23 cellular contexts compared by ENCODE assay signal in the genomic region with DNA sequence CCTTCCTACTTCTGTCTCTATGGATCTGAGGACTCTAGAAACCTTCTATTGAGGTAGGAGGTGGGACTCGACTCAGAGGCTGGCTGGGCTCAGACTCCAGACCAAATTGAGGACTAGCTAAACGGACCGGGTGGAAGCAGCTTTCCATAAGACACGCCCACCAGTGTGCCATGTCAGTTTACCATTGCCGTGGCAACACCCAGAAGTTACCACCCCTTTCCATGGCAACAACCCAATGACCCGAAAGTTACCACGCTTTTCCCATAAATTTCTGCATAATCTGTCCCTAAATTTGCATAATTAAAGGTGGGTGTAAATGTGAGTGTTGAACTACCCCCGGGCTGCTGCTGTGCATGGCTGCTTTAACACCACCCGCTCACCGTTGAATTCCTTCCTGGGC. TPM values are rescaled to one million over a fixed set of nuclear protein-coding genes. Genes with fewer than 3 reads are reported as not detected.
DNase-seq lines count a peak whose midpoint lies in the region; ATAC-seq, FAIRE-seq and TF ChIP-seq lines count a peak whose summit lies in the region.
"Had no signal": no experiment of that assay in that cellular context is flagged by ENCODE, and none has a peak within 500 bp of the region (broad histone marks: within the 10 kb centered on the region; RNA-seq: fewer than 3 reads in every experiment).

No MANE protein-coding gene starts in this region.

- H2BK15ac ChIP-seq in mesendoderm (replicated peaks; ENCODE audit: low read depth): no peak overlapping the region

- H2AFZ ChIP-seq in GM23338: no peak overlapping the region

- H4K20me1 ChIP-seq in GM23338 (replicated peaks; ENCODE audit: insufficient read depth): no peaks in the 10 kb centered on the region

- peaks cover 9% of the 10 kb centered on the region for H3K9me3 ChIP-seq in A549

- POLR2A ChIA-PET in A549 (lab: Yijun Ruan, JAX): no interaction called here
- POLR2A ChIA-PET in WTC11 (lab: Charles Lee): no interaction called here

- H3K56ac ChIP-seq in mesendoderm (ENCODE audit: low read length): no peak overlapping the region

- H3K4me3 Mint-ChIP-seq in GM23338: no peak overlapping the region
- no peak overlapping the region for H3K4me3 Mint-ChIP-seq in WTC11
- H3K4me3 Mint-ChIP-seq: B cell; CD8-positive, alpha-beta memory T cell; H9 had no signal

- TF ChIP-seq CTCF in A549 (IDR thresholded peaks at IDR 0.05) (no peak), GM23338 (conservative IDR thresholded peaks at IDR 0.05; ENCODE audit: low read depth in 2 of 2) (no peak), WTC11 (IDR thresholded peaks at IDR 0.05) (no peak)

- no peak overlapping the region for H4K8ac ChIP-seq in mesendoderm (ENCODE audit: low read depth, low read length)

- peaks cover 14% of the 10 kb centered on the region; the same call in 2 of the 3 replicates for H3K4me1 ChIP-seq in A549
- H3K4me1 ChIP-seq in GM23338 (ENCODE audit: insufficient read depth): peaks cover 9% of the 10 kb centered on the region
- no peaks in the 10 kb centered on the region for H3K4me1 ChIP-seq in mesendoderm (ENCODE audit: control insufficient read depth, low read depth, low read length)

- peaks cover 26% of the 10 kb centered on the region for H3K27me3 Mint-ChIP-seq in GM23338 (ENCODE audit: insufficient read depth, low read depth, poor library complexity)
- H3K27me3 Mint-ChIP-seq in WTC11 (ENCODE audit: low read depth): peaks cover 47% of the 10 kb centered on the region

- no peak for TF ChIP-seq RAD21 in A549 (conservative IDR thresholded peaks at IDR 0.05 in 1 of 2, IDR thresholded peaks at IDR 0.05 in 1 of 2)

- TF ChIP-seq POLR2A in A549 (IDR thresholded peaks at IDR 0.05; ENCODE audit: low read length): no peak

- H3K27me3 ChIP-seq in GM23338 (ENCODE audit: insufficient read depth) (peaks cover 16% of the 10 kb centered on the region), mesendoderm (ENCODE audit: insufficient read depth, low read length, poor library complexity) (peaks cover 11% of the 10 kb centered on the region)

- H3K4me3 ChIP-seq in A549 (no peak overlapping the region), GM23338 (no peak overlapping the region), mesendoderm (ENCODE audit: low read length) (no peak overlapping the region)

- DNase-seq in A549 (ENCODE audit: low read depth in 1 of 2, low spot score in 1 of 2): no peak
- peak; percentile 46 for DNase-seq in GM23338 (ENCODE audit: low spot score)
- DNase-seq in WTC11 (ENCODE audit: low spot score): peak; percentile 47
- peak; percentile 32 for DNase-seq in mesendoderm
- DNase-seq in cardiac septum (ENCODE audit: low spot score): no peak
- no peak for DNase-seq in germinal center (ENCODE audit: low spot score)
- DNase-seq in stimulated activated CD4-positive, alpha-beta T cell treated with anti-CD3 and anti-CD28 coated beads, Interleukin-2, amount 100 ng/mL, for 24 hours: no peak
- DNase-seq in activated T-cell treated with anti-CD3 and anti-CD28 coated beads, Interleukin-2, amount 50 U/mL, for 1 hour: no peak
- DNase-seq: DMS153, DND-41, H9, Karpas-422, NCI-H1092, NCI-H1436 treated with DMSO at 0.1 percent for 48 hours, NCI-H187 treated with DMSO at 0.1 percent for 48 hours, NCI-H2171 treated with DMSO at 0.1 percent for 48 hours, NCI-H345, NCI-H510A treated with DMSO at 0.1 percent for 48 hours, NCI-H774 had no signal

- H3K79me1 ChIP-seq in mesendoderm (ENCODE audit: low read length): no peaks in the 10 kb centered on the region

- no peaks in the 10 kb centered on the region for H3F3A ChIP-seq in GM23338 (replicated peaks; ENCODE audit: low read depth)

- H3K4me1 Mint-ChIP-seq in GM23338 (peaks cover 8% of the 10 kb centered on the region), WTC11 (peaks cover 11% of the 10 kb centered on the region)

- CTCF ChIA-PET in A549 (lab: Yijun Ruan, JAX) (interaction anchor here (1.1 to 16.1 kb wide), 5 partner anchors 10 to 206 kb away, joined by 4 to 218 read pairs (median 30); no protein-coding TSS in a partner anchor), WTC11 (lab: Charles Lee) (interaction anchor here (0.8 to 2.4 kb wide), 7 partner anchors 14 to 335 kb away, joined by 3 to 8 read pairs (median 3); no protein-coding TSS in a partner anchor)

- H4K5ac ChIP-seq in mesendoderm (ENCODE audit: low read length): no peak overlapping the region

- intact Hi-C loops in cardiac septum (cut with DNase I): no loop called here

- no peaks in the 10 kb centered on the region for H3K36me3 ChIP-seq in GM23338 (ENCODE audit: insufficient read depth)
- no peaks in the 10 kb centered on the region for H3K36me3 ChIP-seq in mesendoderm (ENCODE audit: control insufficient read depth, insufficient read depth, low read length)

- no peaks in the 10 kb centered on the region for H3K9me2 ChIP-seq in GM23338 (ENCODE audit: insufficient read depth)

- no peak overlapping the region for H2BK5ac ChIP-seq in mesendoderm (ENCODE audit: low read length)

- H3K4me2 ChIP-seq in A549: 0 out of 3 replicates have a peak overlapping the region, but pooled peaks have one; percentile 18
- H3K4me2 ChIP-seq in GM23338: no peak overlapping the region
- H3K4me2 ChIP-seq in mesendoderm (ENCODE audit: low read length): no peak overlapping the region

- 26% methylated on average over 10 of the region's 10 CpGs for WGBS in A549 (ENCODE audit: missing lambda C conversion rate)
- no CpG with 5 or more reads among the region's 10 CpGs for WGBS in mesendoderm (ENCODE audit: extremely low coverage, insufficient coverage, low lambda C conversion rate)

- H3K27ac ChIP-seq in A549: no peak overlapping the region
- H3K27ac ChIP-seq in GM23338 (ENCODE audit: low read depth): no peak overlapping the region
- no peak overlapping the region for H3K27ac ChIP-seq in mesendoderm (ENCODE audit: low read depth, low read length)

- no peak overlapping the region for H2BK120ac ChIP-seq in mesendoderm (ENCODE audit: low read depth, low read length)

- H3K9me3 Mint-ChIP-seq in GM23338 (peaks cover 10% of the 10 kb centered on the region), WTC11 (peaks cover 17% of the 10 kb centered on the region)

- H2AK5ac ChIP-seq in mesendoderm (ENCODE audit: low read length): no peak overlapping the region

- H3K36me3 Mint-ChIP-seq in GM23338 (ENCODE audit: low read depth) (no peaks in the 10 kb centered on the region), WTC11 (no peaks in the 10 kb centered on the region)
- H3K36me3 Mint-ChIP-seq: CD8-positive, alpha-beta memory T cell had no signal

- FAIRE-seq in A549 (lab: Jason Lieb, UNC): no peak
- FAIRE-seq: A204.1 had no signal

- ATAC-seq in A549: 0 out of 6 replicates have a peak, but pooled peaks of 1 of the 2 experiments have one; percentile 8
- ATAC-seq in GM23338: peak; percentile 39
- 0 out of 2 replicates have a peak, but pooled peaks have one; percentile 15 for ATAC-seq in WTC11

- H3K79me2 ChIP-seq in GM23338 (replicated peaks; ENCODE audit: insufficient read depth) (no peaks in the 10 kb centered on the region), mesendoderm (ENCODE audit: control insufficient read depth, insufficient read depth, low read length) (no peaks in the 10 kb centered on the region)

- no peak overlapping the region for H3K4ac ChIP-seq in mesendoderm (ENCODE audit: low read depth, low read length)

- no peak overlapping the region for H3K18ac ChIP-seq in mesendoderm (ENCODE audit: low read length)

- H3K23ac ChIP-seq in mesendoderm (ENCODE audit: low read length): no peak overlapping the region

- H3K9ac ChIP-seq in mesendoderm (ENCODE audit: low read length): no peak overlapping the region

- H3K27ac Mint-ChIP-seq in GM23338 (no peak overlapping the region), WTC11 (no peak overlapping the region)
- H3K27ac Mint-ChIP-seq: B cell; CD14-positive monocyte; CD8-positive, alpha-beta memory T cell; H9 had no signal

- no peak for TF ChIP-seq EP300 in A549 (IDR thresholded peaks at IDR 0.05)

TF ChIP-seq in A549, 52 proteins besides CTCF, POLR2A, EP300 and RAD21 (continues in another document):
- TF ChIP-seq POLR2AphosphoS2 (conservative IDR thresholded peaks at IDR 0.05; ENCODE audit: low read length): no peak
- TF ChIP-seq MAFK (IDR thresholded peaks at IDR 0.05; ENCODE audit: partially characterized antibody): no peak
- TF ChIP-seq ZC3H11A (IDR thresholded peaks at IDR 0.05): no peak

TF ChIP-seq in GM23338, 12 proteins besides CTCF, POLR2A, EP300 and RAD21 (continues in another document):
- TF ChIP-seq POLR2AphosphoS5 (IDR thresholded peaks at IDR 0.05; ENCODE audit: low read depth): no peak
- no peak for TF ChIP-seq NANOG (IDR thresholded peaks at IDR 0.05; ENCODE audit: borderline replicate concordance)

TF ChIP-seq in WTC11, 78 proteins besides CTCF, POLR2A, EP300 and RAD21 (continues in another document):
- TF ChIP-seq TEAD4 (CRISPR knock-in tag; IDR thresholded peaks at IDR 0.05): no peak
- TF ChIP-seq, protein P1, sequence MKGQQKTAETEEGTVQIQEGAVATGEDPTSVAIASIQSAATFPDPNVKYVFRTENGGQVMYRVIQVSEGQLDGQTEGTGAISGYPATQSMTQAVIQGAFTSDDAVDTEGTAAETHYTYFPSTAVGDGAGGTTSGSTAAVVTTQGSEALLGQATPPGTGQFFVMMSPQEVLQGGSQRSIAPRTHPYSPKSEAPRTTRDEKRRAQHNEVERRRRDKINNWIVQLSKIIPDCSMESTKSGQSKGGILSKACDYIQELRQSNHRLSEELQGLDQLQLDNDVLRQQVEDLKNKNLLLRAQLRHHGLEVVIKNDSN (CRISPR knock-in tag; IDR thresholded peaks at IDR 0.05): no peak
- TF ChIP-seq, protein P2, sequence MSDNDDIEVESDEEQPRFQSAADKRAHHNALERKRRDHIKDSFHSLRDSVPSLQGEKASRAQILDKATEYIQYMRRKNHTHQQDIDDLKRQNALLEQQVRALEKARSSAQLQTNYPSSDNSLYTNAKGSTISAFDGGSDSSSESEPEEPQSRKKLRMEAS (CRISPR knock-in tag; IDR thresholded peaks at IDR 0.05): no peak
- TF ChIP-seq, protein P3, sequence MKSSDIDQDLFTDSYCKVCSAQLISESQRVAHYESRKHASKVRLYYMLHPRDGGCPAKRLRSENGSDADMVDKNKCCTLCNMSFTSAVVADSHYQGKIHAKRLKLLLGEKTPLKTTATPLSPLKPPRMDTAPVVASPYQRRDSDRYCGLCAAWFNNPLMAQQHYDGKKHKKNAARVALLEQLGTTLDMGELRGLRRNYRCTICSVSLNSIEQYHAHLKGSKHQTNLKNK (CRISPR knock-in tag; IDR thresholded peaks at IDR 0.05): no peak
- TF ChIP-seq NFE2L1 (CRISPR knock-in tag; IDR thresholded peaks at IDR 0.05): no peak
- no peak for TF ChIP-seq TP53 (CRISPR knock-in tag; IDR thresholded peaks at IDR 0.05)

RNA-seq across cellular contexts. Expression of a gene that starts 58.9 kb away (rescaled TPM):
- polyA plus RNA-seq in A549 (2011; rRNA removed) (6.1 and 7.8 TPM in 2 replicates), A549 (2017; fragmentation: RNase III; extraction: RNeasy Plus Mini Kit Qiagen cat#74134 plus additional on column Dnase treatment) (18.0 to 20.6 TPM (median 19.1 TPM) in 3 replicates), GM23338 (2016; fragmentation: Nextera tagmentation; extraction: Ambion mirVana) (6.3 and 7.0 TPM in 2 replicates)
- 19.2 and 24.5 TPM in 2 replicates for polyA plus RNA-seq in A549 (2012; cell fraction: cytosol; rRNA removed)
- 120 and 162 TPM in 2 replicates for polyA plus RNA-seq in A549 (2012; cell fraction: nucleus; rRNA removed)
- polyA minus RNA-seq in A549 (2011; rRNA and poly(A)+ RNA removed): 15.3 and 16.2 TPM in 2 replicates
- 11.8 and 13.0 TPM in 2 replicates for total RNA-seq in GM23338 (2014; rRNA removed; shearing (Covaris generic))
- total RNA-seq in WTC11 (2021) (13.6 to 15.7 TPM (median 14.1 TPM) in 3 replicates), cardiac septum (19.7 TPM)
- 4.0 TPM for polyA plus RNA-seq in mesendoderm (2013, experiment 1 of 2)
- polyA plus RNA-seq in mesendoderm (2013, experiment 2 of 2): 3.6 TPM

Comparison
In these comparisons a context has a peak if more than half of its experiments do, and no peak if none do; other contexts are left out.
1. DNase-seq: peak in GM23338 (single experiment), WTC11 (single experiment) and mesendoderm (single experiment); none in A549 (0 of 2), cardiac septum (single experiment), germinal center (single experiment), stimulated activated CD4-positive, alpha-beta T cell treated with anti-CD3 and anti-CD28 coated beads, Interleukin-2, amount 100 ng/mL, for 24 hours (0 of 2) and activated T-cell treated with anti-CD3 and anti-CD28 coated beads, Interleukin-2, amount 50 U/mL, for 1 hour (single experiment).